In the genomic region with DNA sequence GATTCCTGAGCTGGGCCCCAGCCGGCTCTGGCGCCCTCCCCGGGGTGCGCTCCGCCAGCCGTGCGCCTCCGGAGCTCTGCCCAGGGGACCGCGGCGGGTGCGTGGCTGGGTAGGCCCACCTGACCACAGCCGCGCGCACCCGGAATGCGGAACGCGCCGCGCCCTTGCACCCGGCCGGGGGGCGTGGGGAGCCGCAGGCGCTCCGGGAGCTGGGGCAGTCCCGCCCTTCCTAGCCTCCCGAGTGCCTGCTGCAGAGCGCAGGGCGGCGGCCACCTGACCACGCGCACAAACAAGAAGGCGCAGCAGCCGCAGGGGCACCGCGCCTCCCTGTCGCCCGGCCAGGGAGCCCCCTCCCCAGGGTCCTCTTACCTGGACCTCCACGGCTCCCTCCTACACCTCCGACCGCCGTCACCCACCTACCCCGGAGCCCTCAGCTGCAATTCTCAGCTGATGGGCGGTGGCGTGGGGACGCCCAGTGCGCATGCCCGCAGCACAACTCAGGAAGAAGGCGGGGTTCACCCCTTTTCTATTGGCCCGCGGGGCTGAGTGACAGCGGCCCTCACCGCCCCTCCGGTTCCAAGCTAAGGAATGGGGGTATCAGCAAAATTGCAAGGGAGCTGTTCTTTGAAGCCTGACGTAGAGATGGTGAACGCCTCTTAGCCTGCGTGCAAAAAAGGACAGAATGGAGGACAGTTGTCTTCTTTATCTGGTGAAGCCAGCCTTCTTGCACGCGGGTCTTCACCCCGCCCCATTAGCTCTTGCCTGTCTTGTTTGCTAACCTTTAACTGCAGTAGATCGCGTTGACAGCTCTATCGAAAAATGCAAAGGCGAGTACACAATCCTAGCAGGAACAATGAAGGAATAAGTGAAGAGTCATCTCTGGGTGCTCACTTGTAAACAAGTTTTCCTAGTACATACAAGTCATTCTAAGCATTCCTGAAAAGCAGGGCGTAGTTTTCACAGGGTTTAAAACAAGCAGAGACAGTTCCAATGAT, we compare ENCODE assay signal across 8 cellular contexts. TPM values are rescaled to one million over a fixed set of nuclear protein-coding genes. Genes with fewer than 3 reads are reported as not detected.
DNase-seq lines count a peak whose midpoint lies in the region; ATAC-seq, FAIRE-seq and TF ChIP-seq lines count a peak whose summit lies in the region.

A gene with protein sequence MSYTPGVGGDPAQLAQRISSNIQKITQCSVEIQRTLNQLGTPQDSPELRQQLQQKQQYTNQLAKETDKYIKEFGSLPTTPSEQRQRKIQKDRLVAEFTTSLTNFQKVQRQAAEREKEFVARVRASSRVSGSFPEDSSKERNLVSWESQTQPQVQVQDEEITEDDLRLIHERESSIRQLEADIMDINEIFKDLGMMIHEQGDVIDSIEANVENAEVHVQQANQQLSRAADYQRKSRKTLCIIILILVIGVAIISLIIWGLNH (minus strand): TSS at position 479 of the 995 bp plus-strand sequence. CDS start 9,586 bp downstream, outside the sequence.

- no peaks in the 10 kb centered on the region for H4K20me1 ChIP-seq in H1 (replicated peaks in 1 of 2; ENCODE audit: control insufficient read depth in 1 of 2, insufficient read depth in 2 of 2, low read length in 2 of 2)

- no peaks in the 10 kb centered on the region for H3K9me3 ChIP-seq in NT2/D1 (ENCODE audit: insufficient read depth, low read length)
- H3K9me3 ChIP-seq in H1 (ENCODE audit: insufficient read depth in 2 of 2, low read depth in 1 of 2, low read length in 1 of 2), result no peaks in the 10 kb centered on the region

- peak within 1 kb of the TSS; percentile 70 for H3K4ac ChIP-seq in H1 (replicated peaks; ENCODE audit: insufficient read length, low read depth, low read length)

- 4% methylated on average over 48 of the region's 67 CpGs; no CpG with 5 or more reads in 1 of the 2 experiments for WGBS in H1 (ENCODE audit: extremely low coverage in 1 of 2, insufficient coverage in 1 of 2, insufficient read length in 1 of 2, insufficient replicate concordance in 2 of 2, low coverage in 1 of 2, low lambda C conversion rate in 2 of 2, missing lambda C conversion rate in 1 of 2), 2 experiments

- TF ChIP-seq EP300 in H1 (IDR thresholded peaks at IDR 0.05; ENCODE audit: borderline replicate concordance in 1 of 2, low read depth in 2 of 2, low read length in 2 of 2), result no peak

- POLR2A ChIA-PET in H1 (lab: Charles Lee; ENCODE audit: partially characterized antibody), result interaction anchor here (0.9 to 1.4 kb wide), 3 partner anchors 28 to 301 kb away, joined by 3 to 10 read pairs (median 4); a partner anchor contains a TSS

- peaks cover 0 to 40% of the 10 kb centered on the region in 2 experiments; a peak in 3 of 4 replicates for H3K79me2 ChIP-seq in H1 (ENCODE audit: control insufficient read depth in 1 of 2, insufficient read depth in 2 of 2, low read length in 2 of 2)

- no peak within 1 kb of the TSS for H4K91ac ChIP-seq in H1 (replicated peaks; ENCODE audit: insufficient read length, low read length)

- H3K14ac ChIP-seq in H1 (ENCODE audit: insufficient read length), result no peak within 1 kb of the TSS

- peaks cover 8% of the 10 kb centered on the region for H3K36me3 Mint-ChIP-seq in activated CD8-positive, alpha-beta memory T cell treated with anti-CD3 and anti-CD28 coated beads, Interleukin-2, amount 10 ng/mL, durations not matched to agents 7 days and 5 days
- peaks cover 20% of the 10 kb centered on the region for H3K36me3 Mint-ChIP-seq in memory B cell

- H3K4me2 ChIP-seq in H1 (ENCODE audit: insufficient read depth in 1 of 2, low read depth in 2 of 2, low read length in 2 of 2), result peak within 1 kb of the TSS; percentile 77 to 94

- no peak within 1 kb of the TSS for H2BK5ac ChIP-seq in H1 (ENCODE audit: low read depth, low read length)

- H3K27ac Mint-ChIP-seq in activated CD8-positive, alpha-beta memory T cell treated with anti-CD3 and anti-CD28 coated beads, Interleukin-2, amount 10 ng/mL, durations not matched to agents 7 days and 5 days, result peak within 1 kb of the TSS; percentile 87
- H3K27ac Mint-ChIP-seq in memory B cell, result peak within 1 kb of the TSS; percentile 90

- no peak for FAIRE-seq in H1 (lab: Jason Lieb, UNC)

- H3K27ac ChIP-seq in H1 (ENCODE audit: low read depth, low read length), result no peak within 1 kb of the TSS

- H4K5ac ChIP-seq in H1 (ENCODE audit: insufficient read length, low read depth, low read length), result no peak within 1 kb of the TSS

- H3K27me3 Mint-ChIP-seq in activated CD8-positive, alpha-beta memory T cell treated with anti-CD3 and anti-CD28 coated beads, Interleukin-2, amount 10 ng/mL, durations not matched to agents 7 days and 5 days, result peaks cover 10% of the 10 kb centered on the region
- no peaks in the 10 kb centered on the region for H3K27me3 Mint-ChIP-seq in memory B cell

- H4K8ac ChIP-seq in H1 (ENCODE audit: extremely low read depth, insufficient read depth, low read length), result peak within 1 kb of the TSS; percentile 83; the same call in 1 of the 2 replicates

- H3K4me3 ChIP-seq in NT2/D1 (ENCODE audit: insufficient read length, low read depth) (peak within 1 kb of the TSS; percentile 77), H1 (ENCODE audit: extremely low read depth in 1 of 4, insufficient read depth in 2 of 4, low read depth in 3 of 4, low read length in 4 of 4) (peak within 1 kb of the TSS; percentile 54 to 83 (median 76))

- H3K4me1 ChIP-seq in NT2/D1 (ENCODE audit: insufficient read depth, insufficient read length), result no peaks in the 10 kb centered on the region
- H3K4me1 ChIP-seq in H1 (replicated peaks in 1 of 4; ENCODE audit: control insufficient read depth in 3 of 4, insufficient read depth in 4 of 4, low read length in 3 of 4), result peaks cover 0 to 4% (median under 1%) of the 10 kb centered on the region in 4 experiments; a peak in 3 of 7 replicates

- peak; percentile 97 for ATAC-seq in activated CD8-positive, alpha-beta memory T cell treated with anti-CD3 and anti-CD28 coated beads, Interleukin-2, amount 10 ng/mL, durations not matched to agents 7 days and 5 days
- peak; percentile 81 for ATAC-seq in memory B cell (ENCODE audit: low read depth)

- peaks cover 4% of the 10 kb centered on the region; the same call in 1 of the 2 replicates for H3K23me2 ChIP-seq in H1 (ENCODE audit: low read depth, low read length)

- peak within 1 kb of the TSS; percentile 82 for H3K9ac ChIP-seq in NT2/D1 (ENCODE audit: insufficient read length, low read depth)
- peak within 1 kb of the TSS; percentile 8 to 75 (median 65); a peak in 6 of 7 replicates for H3K9ac ChIP-seq in H1 (replicated peaks in 1 of 4; ENCODE audit: extremely low read depth in 1 of 4, low read depth in 3 of 4, low read length in 3 of 4)

- no peak within 1 kb of the TSS for H2BK12ac ChIP-seq in H1 (ENCODE audit: low read depth, low read length)

- no peak for TF ChIP-seq RAD21 in H1 (IDR thresholded peaks at IDR 0.05 in 1 of 2, conservative IDR thresholded peaks at IDR 0.05 in 1 of 2; ENCODE audit: low read depth in 2 of 2, low read length in 2 of 2)

- no peak within 1 kb of the TSS for H2BK15ac ChIP-seq in H1 (ENCODE audit: low read length)

- H3K79me1 ChIP-seq in H1 (ENCODE audit: low read depth, low read length), result peaks cover 4% of the 10 kb centered on the region; the same call in 1 of the 2 replicates

- no peak within 1 kb of the TSS for H2AK5ac ChIP-seq in H1 (ENCODE audit: low read depth, low read length)

- H3K23ac ChIP-seq in H1 (ENCODE audit: insufficient read length), result no peak within 1 kb of the TSS

- H3K27me3 ChIP-seq in NT2/D1 (ENCODE audit: insufficient read depth, insufficient read length) (peaks cover 10% of the 10 kb centered on the region), H1 (replicated peaks in 1 of 4; ENCODE audit: control insufficient read depth in 3 of 4, extremely low read depth in 1 of 4, insufficient read depth in 3 of 4, low read length in 3 of 4) (no peaks in the 10 kb centered on the region)

- CTCF ChIA-PET in activated CD8-positive, alpha-beta memory T cell treated with anti-CD3 and anti-CD28 coated beads, Interleukin-2, amount 10 ng/mL, durations not matched to agents 7 days and 5 days (lab: Charles Lee), result interaction anchor here (0.7 to 1.7 kb wide), 6 partner anchors 17 to 286 kb away, joined by 3 to 13 read pairs (median 12); no protein-coding TSS in a partner anchor
- CTCF ChIA-PET in H1 (lab: Charles Lee; ENCODE audit: partially characterized antibody), result interaction anchor here (0.6 to 1.5 kb wide), 9 partner anchors 13 to 304 kb away, joined by 3 to 6 read pairs (median 3); no protein-coding TSS in a partner anchor

- no peak within 1 kb of the TSS; the same call in 1 of the 2 replicates for H3K18ac ChIP-seq in H1 (ENCODE audit: extremely low read depth, low read length)

- DNase-seq in COLO829 (ENCODE audit: low spot score), result peak; percentile 87
- DNase-seq in GM20000 (ENCODE audit: low spot score), result peak; percentile 93
- DNase-seq in HS-5 (ENCODE audit: low read depth), result peak; percentile 68
- DNase-seq in NT2/D1 (ENCODE audit: low read depth, low spot score), result peak; percentile 62
- peak; percentile 91 for DNase-seq in activated CD8-positive, alpha-beta memory T cell treated with anti-CD3 and anti-CD28 coated beads, Interleukin-2, amount 10 ng/mL, durations not matched to agents 7 days and 5 days
- peak; percentile 61 to 89 for DNase-seq in H1 (ENCODE audit: low read depth in 1 of 2, low spot score in 2 of 2)
- DNase-seq in memory B cell (ENCODE audit: low spot score in 2 of 2), result peak; percentile 81 to 85
- peak; percentile 80 for DNase-seq in stimulated activated CD8-positive, alpha-beta memory T cell treated with anti-CD3 and anti-CD28 coated beads, Interleukin-12 subunit alpha, Interleukin-12 subunit beta, amount 100 ng/mL, for 1 hour (ENCODE audit: low read depth)

- H3K56ac ChIP-seq in H1 (replicated peaks; ENCODE audit: insufficient read length, low read depth, low read length), result no peak within 1 kb of the TSS

- H2BK20ac ChIP-seq in H1 (ENCODE audit: low read length), result no peak within 1 kb of the TSS

- H3K36me3 ChIP-seq in NT2/D1 (ENCODE audit: insufficient read depth, insufficient read length, low read length) (peaks cover 9% of the 10 kb centered on the region), H1 (ENCODE audit: control insufficient read depth in 2 of 4, insufficient read depth in 4 of 4, low read length in 3 of 4) (no peaks in the 10 kb centered on the region)

- no peak within 1 kb of the TSS for H2BK120ac ChIP-seq in H1 (replicated peaks; ENCODE audit: low read depth, low read length)

- TF ChIP-seq POLR2A in H1 (IDR thresholded peaks at IDR 0.05; ENCODE audit: control extremely low read depth in 1 of 2, low read depth in 2 of 2, low read length in 2 of 2), result peak in 1 of 2 experiments; percentile 45; a peak in 1 of 3 replicates

- H3K4me3 Mint-ChIP-seq in activated CD8-positive, alpha-beta memory T cell treated with anti-CD3 and anti-CD28 coated beads, Interleukin-2, amount 10 ng/mL, durations not matched to agents 7 days and 5 days, result peak within 1 kb of the TSS; percentile 92
- H3K4me3 Mint-ChIP-seq in memory B cell, result peak within 1 kb of the TSS; percentile 99

- peaks cover 26% of the 10 kb centered on the region for H3K4me1 Mint-ChIP-seq in activated CD8-positive, alpha-beta memory T cell treated with anti-CD3 and anti-CD28 coated beads, Interleukin-2, amount 10 ng/mL, durations not matched to agents 7 days and 5 days
- H3K4me1 Mint-ChIP-seq in memory B cell, result peaks cover 42% of the 10 kb centered on the region

- TF ChIP-seq CTCF in GM20000 (IDR thresholded peaks at IDR 0.05; ENCODE audit: extremely low read depth, missing control alignments) (no peak), H1 (IDR thresholded peaks at IDR 0.05; ENCODE audit: control extremely low read depth in 1 of 3, insufficient read depth in 1 of 3, low read depth in 1 of 3, low read length in 3 of 3) (no peak)

- H3K9me3 Mint-ChIP-seq in activated CD8-positive, alpha-beta memory T cell treated with anti-CD3 and anti-CD28 coated beads, Interleukin-2, amount 10 ng/mL, durations not matched to agents 7 days and 5 days (ENCODE audit: low read depth), result no peaks in the 10 kb centered on the region
- no peaks in the 10 kb centered on the region for H3K9me3 Mint-ChIP-seq in memory B cell

- H2AFZ ChIP-seq in H1 (ENCODE audit: low read length), result peak within 1 kb of the TSS; percentile 99

RNA-seq across cellular contexts. Expression of the gene that starts here (rescaled TPM):
- total RNA-seq in activated CD8-positive, alpha-beta memory T cell treated with anti-CD3 and anti-CD28 coated beads, Interleukin-2, amount 10 ng/mL, durations not matched to agents 7 days and 5 days, result 10 to 100 TPM; 17.2 to 19.5 TPM
- total RNA-seq in H1 (2021; fragmentation: NEBNext Ultra II Directional; extraction: Animal tissue kit (Norgen Biotek cat#: 25700)), result 27.9 and 32.6 TPM in 2 replicates
- polyA plus RNA-seq in H1 (2011; rRNA removed), result 4.3 and 5.7 TPM in 2 replicates
- polyA plus RNA-seq in H1 (2011; cell fraction: cytosol; rRNA removed), result 12.6 TPM
- polyA plus RNA-seq in H1 (2011; cell fraction: nucleus; rRNA removed), result 7.7 TPM
- 16.8 to 22.8 TPM (median 18.4 TPM) in 4 replicates for polyA plus RNA-seq in H1 (2012, experiment 1 of 2)
- 1.9 TPM for polyA plus RNA-seq in H1 (2012, experiment 2 of 2)
- 11.6 TPM for polyA plus RNA-seq in H1 (2013, experiment 1 of 2)
- 12.0 TPM for polyA plus RNA-seq in H1 (2013, experiment 2 of 2)
- 19.1 and 24.1 TPM in 2 replicates for polyA minus RNA-seq in H1 (2011; rRNA and poly(A)+ RNA removed)
- 13.0 TPM for polyA minus RNA-seq in H1 (2011; cell fraction: cytosol; rRNA and poly(A)+ RNA removed)
- 26.9 TPM for polyA minus RNA-seq in H1 (2011; cell fraction: nucleus; rRNA and poly(A)+ RNA removed)
